Comparison of ENCODE assay signal across 17 cellular contexts in the genomic region with DNA sequence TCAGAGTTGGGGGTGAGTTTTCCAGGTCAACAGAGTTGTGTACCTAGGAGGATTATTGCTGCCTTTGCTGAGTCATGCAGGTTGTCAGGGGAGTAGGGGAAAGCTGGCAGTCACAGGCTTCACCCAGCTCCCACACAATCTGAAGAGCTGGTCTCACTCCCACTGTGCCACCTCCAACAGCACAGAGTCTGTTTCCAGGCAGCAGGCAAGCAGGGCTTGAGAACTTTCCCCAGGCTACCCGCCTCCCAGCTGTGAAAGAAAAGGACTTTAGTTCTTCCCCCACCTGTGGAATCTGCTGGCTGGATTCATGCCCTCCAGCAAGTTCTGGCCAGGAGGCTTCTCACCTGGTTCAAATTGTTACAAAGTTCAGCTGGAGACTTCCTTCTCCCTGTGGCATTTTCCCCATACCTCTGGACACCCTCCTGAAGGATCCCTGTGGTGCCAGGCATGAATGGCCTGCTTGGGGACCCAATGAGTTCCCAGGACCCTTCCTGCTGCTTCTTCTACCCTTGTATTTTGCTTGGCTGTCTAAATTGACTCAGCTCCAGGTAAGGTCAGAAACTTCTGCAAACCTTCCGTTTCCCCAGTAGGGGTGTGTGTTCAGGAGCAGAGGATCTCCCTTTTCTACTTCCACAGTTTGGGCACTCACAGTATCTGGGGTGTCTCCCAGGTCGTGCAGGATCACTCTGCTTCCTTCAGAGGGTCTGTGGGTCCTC.
DNase-seq lines count a peak whose midpoint lies in the region; ATAC-seq and TF ChIP-seq lines count a peak whose summit lies in the region.
"Had no signal": no experiment of that assay in that cellular context is flagged by ENCODE, and none has a peak within 500 bp of the region (broad histone marks: within the 10 kb centered on the region; RNA-seq: fewer than 3 reads in every experiment).

No MANE protein-coding gene starts in this region.

- H3K27me3 ChIP-seq in HCT116 (ENCODE audit: insufficient read depth, low read length) (no peaks in the 10 kb centered on the region), mesenchymal stem cell (ENCODE audit: control insufficient read depth in 1 of 2, insufficient read depth in 1 of 2, low read length in 2 of 2) (no peaks in the 10 kb centered on the region)
- H3K27me3 ChIP-seq: ovary, SJSA1, tibial nerve had no signal

- H3K9ac ChIP-seq in HCT116 (ENCODE audit: low read length): no peak overlapping the region
- H3K9ac ChIP-seq in mesenchymal stem cell (ENCODE audit: low read length): no peak overlapping the region

- H2BK120ac ChIP-seq in mesenchymal stem cell (ENCODE audit: low read depth, low read length): no peak overlapping the region

- intact Hi-C loops in HCT116 (cut with micrococcal nuclease): loop anchor here (2.0 to 10.0 kb wide), 2 partner anchors 579 to 763 kb away; no protein-coding TSS in a partner anchor

- H3K27me3 Mint-ChIP-seq in WTC11 (ENCODE audit: low read depth) (peaks cover 34% of the 10 kb centered on the region), mesothelial cell of epicardium (ENCODE audit: low read depth) (no peaks in the 10 kb centered on the region)
- no peaks in the 10 kb centered on the region for H3K27me3 Mint-ChIP-seq in stimulated activated memory B cell treated with anti-CD40 and anti-IgM and Interleukin-4, amounts not matched to agents 10 μg/mL and 1 μg/mL and 100 μg/mL, for 72 hours

- no peaks in the 10 kb centered on the region for H3K9me2 ChIP-seq in HCT116 (ENCODE audit: insufficient read depth)

- no peak overlapping the region for H4K91ac ChIP-seq in mesenchymal stem cell (ENCODE audit: low read length)

- ATAC-seq in HCT116: peak; percentile 90
- ATAC-seq in WTC11: peak; percentile 89
- ATAC-seq in stimulated activated memory B cell treated with anti-CD40 and anti-IgM and Interleukin-4, amounts not matched to agents 10 μg/mL and 1 μg/mL and 100 μg/mL, for 72 hours: peak; percentile 31

- H2AFZ ChIP-seq in HCT116 (ENCODE audit: low read depth, low read length, poor library complexity, severe bottlenecking) (peak overlapping the region; percentile 93), mesenchymal stem cell (ENCODE audit: low read depth, low read length) (no peak overlapping the region)

- no peak overlapping the region for H3K4ac ChIP-seq in mesenchymal stem cell (ENCODE audit: low read depth in 1 of 2, low read length in 2 of 2)

- 92% methylated on average over 2 of the region's 3 CpGs for WGBS in mesenchymal stem cell

- H3K23ac ChIP-seq in mesenchymal stem cell (ENCODE audit: low read length in 2 of 2): no peak overlapping the region

- DNase-seq in HCT116 (ENCODE audit: low read depth, low spot score) (no peak), WTC11 (ENCODE audit: low spot score) (peak; percentile 29), kidney tubule cell (ENCODE audit: low spot score) (peak; percentile 21), mesenchymal stem cell (no peak), mesothelial cell of epicardium (ENCODE audit: low spot score in 2 of 2, unreplicated experiment in 2 of 2) (no peak), H4 (ENCODE audit: low spot score) (no peak)
- DNase-seq in activated T-cell treated with anti-CD3 and anti-CD28 coated beads, Interleukin-2, amount 50 U/mL, for 48 hours: no peak
- DNase-seq: activated CD4-positive, alpha-beta T cell treated with anti-CD3 and anti-CD28 coated beads for 1 hour; activated effector memory CD4-positive, alpha-beta T cell treated with Interleukin-2 at 50 U/mL for 16 hours; DMS153; NCI-H1930; NCI-H524; ovary; T-helper 9 cell had no signal

- no TSS peak for BruUV-seq in HCT116 (replicated peaks; lab: Mats Ljungman, UMichigan)

- no peaks in the 10 kb centered on the region for H3K79me2 ChIP-seq in HCT116 (ENCODE audit: insufficient read depth, low read length)

- H3K9me3 ChIP-seq in HCT116 (ENCODE audit: control insufficient read depth in 1 of 2, insufficient read depth in 1 of 2, low read depth in 1 of 2, low read length in 2 of 2): no peaks in the 10 kb centered on the region
- no peaks in the 10 kb centered on the region for H3K9me3 ChIP-seq in mesenchymal stem cell (ENCODE audit: control insufficient read depth, low read length)
- H3K9me3 ChIP-seq: ovary, SJSA1 had no signal

- H2AK5ac ChIP-seq in mesenchymal stem cell (ENCODE audit: low read length, severe bottlenecking): no peak overlapping the region

- H2BK15ac ChIP-seq in mesenchymal stem cell (ENCODE audit: low read depth, poor library complexity, severe bottlenecking): no peak overlapping the region

- H4K8ac ChIP-seq in mesenchymal stem cell (ENCODE audit: low read length): no peak overlapping the region

- no peaks in the 10 kb centered on the region for H3K36me3 ChIP-seq in HCT116 (ENCODE audit: control insufficient read depth in 1 of 2, insufficient read depth in 2 of 2, low read length in 2 of 2)
- no peaks in the 10 kb centered on the region for H3K36me3 ChIP-seq in mesenchymal stem cell (ENCODE audit: control insufficient read depth in 1 of 2, insufficient read depth in 2 of 2, low read depth in 1 of 2, low read length in 2 of 2)
- H3K36me3 ChIP-seq: ovary, SJSA1, tibial nerve had no signal

- H3K27ac Mint-ChIP-seq in WTC11 (no peak overlapping the region), mesothelial cell of epicardium (no peak overlapping the region)
- H3K27ac Mint-ChIP-seq in stimulated activated memory B cell treated with anti-CD40 and anti-IgM and Interleukin-4, amounts not matched to agents 10 μg/mL and 1 μg/mL and 100 μg/mL, for 72 hours: no peak overlapping the region

- H3K9me3 Mint-ChIP-seq in WTC11 (no peaks in the 10 kb centered on the region; the same call in 1 of the 2 replicates), mesothelial cell of epicardium (peaks cover 40% of the 10 kb centered on the region)
- no peaks in the 10 kb centered on the region for H3K9me3 Mint-ChIP-seq in stimulated activated memory B cell treated with anti-CD40 and anti-IgM and Interleukin-4, amounts not matched to agents 10 μg/mL and 1 μg/mL and 100 μg/mL, for 72 hours

- POLR2A ChIA-PET in HCT116 (lab: Charles Lee): no interaction called here
- POLR2A ChIA-PET in WTC11 (lab: Charles Lee): interaction anchor here (0.7 kb wide), 1 partner anchor 547 kb away, joined by 5 read pairs; no protein-coding TSS in a partner anchor

- H3K14ac ChIP-seq in mesenchymal stem cell (ENCODE audit: low read length in 2 of 2): no peak overlapping the region

- no peak for TF ChIP-seq POLR2A in HCT116 (IDR thresholded peaks at IDR 0.05; ENCODE audit: borderline replicate concordance, extremely low read depth, insufficient read depth, insufficient read length)

- TF ChIP-seq CTCF in HCT116 (IDR thresholded peaks at IDR 0.05 in 2 of 3, conservative IDR thresholded peaks at IDR 0.05 in 1 of 3; ENCODE audit: borderline replicate concordance in 1 of 3, insufficient read depth in 1 of 3, low read depth in 2 of 3, low read length in 2 of 3) (peak in 2 of 3 experiments; percentile 42 to 44; a peak in 4 of 6 replicates), WTC11 (IDR thresholded peaks at IDR 0.05) (0 out of 2 replicates have a peak, but pooled peaks have one; percentile 18), mesothelial cell of epicardium (IDR thresholded peaks at IDR 0.05; ENCODE audit: unreplicated experiment) (no peak)

- H3K4me1 ChIP-seq in HCT116 (ENCODE audit: control insufficient read depth in 1 of 2, insufficient read depth in 2 of 2, low read length in 2 of 2) (peaks cover 16 to 18% of the 10 kb centered on the region in 2 experiments), mesenchymal stem cell (ENCODE audit: control insufficient read depth, insufficient read depth, low read depth, low read length) (no peaks in the 10 kb centered on the region)
- H3K4me1 ChIP-seq: SJSA1, tibial nerve had no signal

- no peak overlapping the region for H2BK12ac ChIP-seq in mesenchymal stem cell (ENCODE audit: low read length in 2 of 2)

- RAD21 ChIA-PET in HCT116 (lab: Charles Lee; ENCODE audit: low non-redundant PET in 1 of 2, low total read pairs in 2 of 2, uncharacterized antibody in 2 of 2, unreplicated experiment in 2 of 2): no interaction called here

- H4K20me1 ChIP-seq in HCT116 (ENCODE audit: insufficient read depth): no peaks in the 10 kb centered on the region

- H3K4me2 ChIP-seq in HCT116 (ENCODE audit: low read length) (peak overlapping the region; percentile 35), mesenchymal stem cell (ENCODE audit: low read length, poor library complexity, severe bottlenecking) (no peak overlapping the region)

- H3K4me3 Mint-ChIP-seq in WTC11 (no peak overlapping the region), mesothelial cell of epicardium (no peak overlapping the region)
- no peak overlapping the region for H3K4me3 Mint-ChIP-seq in stimulated activated memory B cell treated with anti-CD40 and anti-IgM and Interleukin-4, amounts not matched to agents 10 μg/mL and 1 μg/mL and 100 μg/mL, for 72 hours

- H3K27ac ChIP-seq in HCT116 (ENCODE audit: low read depth, low read length) (peak overlapping the region; percentile 52), mesenchymal stem cell (ENCODE audit: low read length, poor library complexity, severe bottlenecking) (no peak overlapping the region)
- H3K27ac ChIP-seq: ovary, SJSA1, tibial nerve had no signal

- no peak overlapping the region for H3K4me3 ChIP-seq in HCT116 (replicated peaks in 1 of 2; ENCODE audit: low read depth in 1 of 2, low read length in 2 of 2)
- no peak overlapping the region for H3K4me3 ChIP-seq in mesenchymal stem cell (ENCODE audit: insufficient read depth in 1 of 2, low read depth in 1 of 2, low read length in 2 of 2)
- H3K4me3 ChIP-seq: ovary, SJSA1, tibial nerve had no signal

- peaks cover 31% of the 10 kb centered on the region for H3K4me1 Mint-ChIP-seq in WTC11
- no peaks in the 10 kb centered on the region for H3K4me1 Mint-ChIP-seq in stimulated activated memory B cell treated with anti-CD40 and anti-IgM and Interleukin-4, amounts not matched to agents 10 μg/mL and 1 μg/mL and 100 μg/mL, for 72 hours
- peaks cover 4% of the 10 kb centered on the region for H3K4me1 Mint-ChIP-seq in mesothelial cell of epicardium

- H3K79me1 ChIP-seq in mesenchymal stem cell (replicated peaks; ENCODE audit: low read length, poor library complexity, severe bottlenecking): no peaks in the 10 kb centered on the region

- no peak overlapping the region for H2BK5ac ChIP-seq in mesenchymal stem cell (ENCODE audit: low read depth, low read length, poor library complexity, severe bottlenecking)

- H3K36me3 Mint-ChIP-seq in WTC11 (no peaks in the 10 kb centered on the region), mesothelial cell of epicardium (peaks cover 2% of the 10 kb centered on the region)
- no peaks in the 10 kb centered on the region for H3K36me3 Mint-ChIP-seq in stimulated activated memory B cell treated with anti-CD40 and anti-IgM and Interleukin-4, amounts not matched to agents 10 μg/mL and 1 μg/mL and 100 μg/mL, for 72 hours

- TF ChIP-seq RAD21 in HCT116 (IDR thresholded peaks at IDR 0.05; ENCODE audit: low read depth): no peak

- CTCF ChIA-PET in HCT116 (lab: Charles Lee) (interaction anchor here (0.9 to 1.9 kb wide), 8 partner anchors 8 to 759 kb away, joined by 3 to 11 read pairs (median 4); no protein-coding TSS in a partner anchor), WTC11 (lab: Charles Lee) (interaction anchor here (0.9 to 2.0 kb wide), 6 partner anchors 8 to 579 kb away, joined by 3 to 8 read pairs (median 4); no protein-coding TSS in a partner anchor)

- H3K18ac ChIP-seq in mesenchymal stem cell (ENCODE audit: low read depth in 1 of 2, low read length in 2 of 2): peak overlapping the region in 1 of 2 experiments; percentile 59

Comparison
In these comparisons a context has a peak if more than half of its experiments do, and no peak if none do; other contexts are left out.
1. ATAC-seq: peak in every context shown above with its lines; median percentile 90 in HCT116; 89 in WTC11; 31 in stimulated activated memory B cell treated with anti-CD40 and anti-IgM and Interleukin-4, amounts not matched to agents 10 μg/mL and 1 μg/mL and 100 μg/mL, for 72 hours.
2. DNase-seq: peak in WTC11 (single experiment) and kidney tubule cell (single experiment); none in HCT116 (single experiment), activated T-cell treated with anti-CD3 and anti-CD28 coated beads, Interleukin-2, amount 50 U/mL, for 48 hours (0 of 2), mesenchymal stem cell (single experiment), mesothelial cell of epicardium (0 of 2) and H4 (single experiment).